28 cellular contexts compared by ENCODE assay signal in genomic region chr15:69317392-69317841, GRCh38. TPM values are rescaled to one million over a fixed set of nuclear protein-coding genes. Genes with fewer than 3 reads are reported as not detected.
DNase-seq lines count a peak whose midpoint lies in the region; ATAC-seq, FAIRE-seq and TF ChIP-seq lines count a peak whose summit lies in the region.
"Had no signal": no experiment of that assay in that cellular context is flagged by ENCODE, and none has a peak within 500 bp of the region (broad histone marks: within the 10 kb centered on the region; RNA-seq: fewer than 3 reads in every experiment).

No MANE protein-coding gene starts in this region.

- intact Hi-C loops in colonic mucosa (cut with DNase I), result no loop called here
- intact Hi-C loops in mucosa of descending colon (cut with DNase I, micrococcal nuclease), result no loop called here

- DNase-seq in H7 (peak; percentile 38), colonic mucosa (peak; percentile 76), mucosa of descending colon (peak in 2 of 3 donors; percentile 72 to 78), small intestine (peak; percentile 65), 8988T (no peak), NCI-H510A (lab: John Stamatoyannopoulos, UW) (no peak)
- DNase-seq in effector CD8-positive, alpha-beta T cell (lab: John Stamatoyannopoulos, UW), result no peak
- DNase-seq: activated CD4-positive, alpha-beta T cell treated with anti-CD3 and anti-CD28 coated beads for 4 hours; activated CD8-positive, alpha-beta memory T cell treated with anti-CD3 and anti-CD28 coated beads for 24 hours; activated naive CD8-positive, alpha-beta T cell treated with anti-CD3 and anti-CD28 coated beads, Interleukin-2, amount 50 U/mL, for 24 hours; DMS79; GDM1; MM.1S; NCI-H2029; NCI-H2227 treated with DMSO at 0.1 percent for 48 hours; NCI-H774; occipital lobe; retina; stimulated activated CD4-positive, alpha-beta T cell treated with anti-CD3 and anti-CD28 coated beads, Interleukin-2, amount 100 ng/mL, for 24 hours; T-helper 2 cell had no signal

- no peak for FAIRE-seq in small intestine (lab: Jason Lieb, UNC)

- ATAC-seq in mucosa of descending colon (peak; percentile 80), HG03097 (IDR thresholded peaks at IDR 0.05; ENCODE audit: low FRiP score, unreplicated experiment) (no peak)
- ATAC-seq: activated naive CD8-positive, alpha-beta T cell treated with anti-CD3 and anti-CD28 coated beads, Interleukin-2, amount 50 U/mL, for 24 hours had no signal

- H3K27me3 ChIP-seq in H7 (ENCODE audit: control insufficient read depth, insufficient read depth, low read length), result no peaks in the 10 kb centered on the region
- H3K27me3 ChIP-seq in colonic mucosa, result no peaks in the 10 kb centered on the region
- H3K27me3 ChIP-seq in small intestine (ENCODE audit: control insufficient read depth in 2 of 2, insufficient read depth in 2 of 2, low read length in 2 of 2), result no peaks in the 10 kb centered on the region
- H3K27me3 ChIP-seq: BLaER1, tibial nerve had no signal

- WGBS in small intestine, 3 donors, result 9 to 49% (median 32%) methylated on average over 5 of the region's 5 CpGs

- H3K36me3 ChIP-seq in H7 (replicated peaks; ENCODE audit: control insufficient read depth, insufficient read depth, low read length) (no peaks in the 10 kb centered on the region), colonic mucosa (no peaks in the 10 kb centered on the region), mucosa of descending colon (ENCODE audit: low read depth) (no peaks in the 10 kb centered on the region), small intestine (ENCODE audit: control insufficient read depth in 2 of 2, insufficient read depth in 2 of 2, low read length in 2 of 2) (no peaks in the 10 kb centered on the region)
- H3K36me3 ChIP-seq: BLaER1, tibial nerve had no signal

- H3K9ac ChIP-seq in colonic mucosa (ENCODE audit: low read depth in 2 of 2, low read length in 2 of 2), result peak overlapping the region; percentile 44 to 82
- H3K9ac ChIP-seq: BLaER1, KMS-11 had no signal

- H3K27ac ChIP-seq in colonic mucosa (peak overlapping the region; percentile 87), small intestine (ENCODE audit: low read depth in 1 of 2, low read length in 1 of 2) (no peak overlapping the region)
- H3K27ac ChIP-seq: BLaER1, epithelial cell of prostate, KMS-11, RWPE1, SK-N-MC, tibial nerve had no signal

- H3K4me1 ChIP-seq in colonic mucosa (peaks cover 8% of the 10 kb centered on the region), mucosa of descending colon (ENCODE audit: low read depth) (peaks cover 59% of the 10 kb centered on the region), small intestine (ENCODE audit: control insufficient read depth in 2 of 2, insufficient read depth in 1 of 2, low read depth in 1 of 2, low read length in 1 of 2) (peaks cover 0 to 2% of the 10 kb centered on the region in 2 donors)
- H3K4me1 ChIP-seq: tibial nerve had no signal

- H3K4me3 ChIP-seq in H7 (ENCODE audit: insufficient read depth, low read depth, low read length) (no peak overlapping the region), colonic mucosa (peak overlapping the region; percentile 9), mucosa of descending colon (no peak overlapping the region), small intestine (ENCODE audit: low read depth in 1 of 2, low read length in 2 of 2) (no peak overlapping the region)
- H3K4me3 ChIP-seq: BLaER1, SK-N-MC, smooth muscle cell, tibial nerve had no signal

- TF ChIP-seq CTCF in colonic mucosa (IDR thresholded peaks at IDR 0.05) (no peak), mucosa of descending colon (IDR thresholded peaks at IDR 0.05) (no peak)

- H3K9me3 ChIP-seq in colonic mucosa (no peaks in the 10 kb centered on the region), mucosa of descending colon (no peaks in the 10 kb centered on the region), small intestine (ENCODE audit: control insufficient read depth, low read depth) (no peaks in the 10 kb centered on the region)
- H3K9me3 ChIP-seq: BLaER1, tibial nerve had no signal

RNA-seq across cellular contexts. Expression of gene PAQR5, which starts 18.7 kb away (rescaled TPM):
- total RNA-seq in H7 (2014; rRNA removed; shearing (Covaris generic)), result 3.8 and 3.9 TPM in 2 replicates
- 10 to 100 TPM; 36.3 to 71.1 TPM for total RNA-seq in colonic mucosa
- 10 to 100 TPM; 27.7 to 82.6 (median 37.7) TPM for total RNA-seq in mucosa of descending colon
- 1 to 10 TPM in 2 of 3 donors, under 1 TPM in 1; 0.45 to 1.7 (median 1.1) TPM for polyA plus RNA-seq in small intestine

Comparison
In these comparisons a context has a peak if more than half of its experiments do, and no peak if none do; other contexts are left out.
1. DNase-seq: peak in H7 (single experiment), colonic mucosa (single experiment), mucosa of descending colon (2 of 3) and small intestine (single experiment); none in 8988T (single experiment), effector CD8-positive, alpha-beta T cell (single experiment) and NCI-H510A (single experiment).